ENCODE assay signal across 21 cellular contexts in genomic region chr9:37198831-37199230, GRCh38.
DNase-seq lines count a peak whose midpoint lies in the region; ATAC-seq and TF ChIP-seq lines count a peak whose summit lies in the region.
"Had no signal": no experiment of that assay in that cellular context is flagged by ENCODE, and none has a peak within 500 bp of the region (broad histone marks: within the 10 kb centered on the region; RNA-seq: fewer than 3 reads in every experiment).

No MANE protein-coding gene starts in this region.

- H3K27ac ChIP-seq in spleen = peak overlapping the region; percentile 7 to 79 (median 55)
- no peak overlapping the region for H3K27ac ChIP-seq in neuronal stem cell (replicated peaks; ENCODE audit: low read length)
- H3K27ac ChIP-seq: ascending aorta, coronary artery had no signal

- no peak overlapping the region for H2BK120ac ChIP-seq in neuronal stem cell (ENCODE audit: low read depth, low read length)

- 58 to 69% (median 66%) methylated on average over 1 of the region's 1 CpG for WGBS in spleen, 5 donors
- no CpG with 5 or more reads among the region's 1 CpG for WGBS in neuronal stem cell (ENCODE audit: extremely low coverage in 2 of 2, insufficient read length in 2 of 2, insufficient replicate concordance in 1 of 2), 2 donors

- no peak overlapping the region for H4K8ac ChIP-seq in neuronal stem cell (ENCODE audit: low read depth, low read length)

- H3K36me3 Mint-ChIP-seq in activated naive CD4-positive, alpha-beta T cell treated with anti-CD3 and anti-CD28 coated beads, Interleukin-2, amount 50 U/mL, for 24 hours = peaks cover 28% of the 10 kb centered on the region
- peaks cover 37% of the 10 kb centered on the region for H3K36me3 Mint-ChIP-seq in activated T-helper 2 cell treated with anti-CD3 and anti-CD28 coated beads, Interferon-gamma antibody, Interleukin-2, Interleukin-4, amounts not matched to agents 10 μg/mL and 5 μg/mL and 100 μg/mL, durations not matched to agents 14 hours and 24 hours and 36 hours (ENCODE audit: low read depth)

- H3K36me3 ChIP-seq in spleen (peaks cover 0 to 11% (median 0%) of the 10 kb centered on the region in 6 donors), neuronal stem cell (replicated peaks in 1 of 2; ENCODE audit: control insufficient read depth in 2 of 2, insufficient read depth in 2 of 2, low read length in 2 of 2) (peaks cover 0 to 6% of the 10 kb centered on the region in 2 donors)
- H3K36me3 ChIP-seq: ascending aorta had no signal

- peaks cover 0 to 7% (median 6%) of the 10 kb centered on the region in 8 donors for H3K9me3 ChIP-seq in spleen
- peaks cover 1 to 17% of the 10 kb centered on the region in 2 donors for H3K9me3 ChIP-seq in neuronal stem cell (replicated peaks in 1 of 2; ENCODE audit: control insufficient read depth in 2 of 2, insufficient read depth in 1 of 2, low read depth in 1 of 2, low read length in 2 of 2)

- intact Hi-C loops in activated T-helper 2 cell treated with anti-CD3 and anti-CD28 coated beads, Interferon-gamma antibody, Interleukin-2, Interleukin-4, amounts not matched to agents 10 μg/mL and 5 μg/mL and 100 μg/mL, durations not matched to agents 14 hours and 24 hours and 36 hours (cut with micrococcal nuclease) = loop anchor here (5.0 kb wide), 1 partner anchor 77 kb away; the partner anchor contains the start of gene ZCCHC7
- intact Hi-C loops in spleen (cut with DNase I; ENCODE audit: low total_unique reads) = no loop called here

- H3K4me1 Mint-ChIP-seq in activated naive CD4-positive, alpha-beta T cell treated with anti-CD3 and anti-CD28 coated beads, Interleukin-2, amount 50 U/mL, for 24 hours = peaks cover 81% of the 10 kb centered on the region
- peaks cover 48% of the 10 kb centered on the region for H3K4me1 Mint-ChIP-seq in activated T-helper 2 cell treated with anti-CD3 and anti-CD28 coated beads, Interferon-gamma antibody, Interleukin-2, Interleukin-4, amounts not matched to agents 10 μg/mL and 5 μg/mL and 100 μg/mL, durations not matched to agents 14 hours and 24 hours and 36 hours (ENCODE audit: low read depth)

- H3K4me2 ChIP-seq in neuronal stem cell (ENCODE audit: insufficient read depth, low read length, poor library complexity, severe bottlenecking) = no peak overlapping the region

- H3K4me1 ChIP-seq in spleen (peaks cover 17 to 83% (median 48%) of the 10 kb centered on the region in 6 donors), neuronal stem cell (ENCODE audit: control insufficient read depth in 2 of 2, insufficient read depth in 1 of 2, low read depth in 1 of 2, low read length in 2 of 2) (peaks cover 5 to 27% of the 10 kb centered on the region in 2 donors)

- no peak overlapping the region for H3K23ac ChIP-seq in neuronal stem cell (ENCODE audit: low read depth, low read length, poor library complexity)

- H3K18ac ChIP-seq in neuronal stem cell (ENCODE audit: low read length) = no peak overlapping the region

- ATAC-seq in HG02885 (IDR thresholded peaks at IDR 0.05; ENCODE audit: poor library complexity, unreplicated experiment) (peak; percentile 42), HG02798 (IDR thresholded peaks at IDR 0.05; ENCODE audit: poor library complexity, unreplicated experiment) (no peak), GM21737 (IDR thresholded peaks at IDR 0.05; ENCODE audit: unreplicated experiment) (no peak)
- ATAC-seq: sciatic nerve had no signal

- H3K27me3 Mint-ChIP-seq in activated naive CD4-positive, alpha-beta T cell treated with anti-CD3 and anti-CD28 coated beads, Interleukin-2, amount 50 U/mL, for 24 hours = no peaks in the 10 kb centered on the region
- no peaks in the 10 kb centered on the region for H3K27me3 Mint-ChIP-seq in activated T-helper 2 cell treated with anti-CD3 and anti-CD28 coated beads, Interferon-gamma antibody, Interleukin-2, Interleukin-4, amounts not matched to agents 10 μg/mL and 5 μg/mL and 100 μg/mL, durations not matched to agents 14 hours and 24 hours and 36 hours (ENCODE audit: low read depth)
- H3K27me3 Mint-ChIP-seq: activated CD4-positive, alpha-beta T cell treated with anti-CD3 and anti-CD28 coated beads, Interleukin-2, amount 10 ng/mL, durations not matched to agents 24 days and 14 days had no signal

- H3K4ac ChIP-seq in neuronal stem cell (ENCODE audit: low read length) = no peak overlapping the region

- peaks cover 7% of the 10 kb centered on the region for H3K9me3 Mint-ChIP-seq in activated naive CD4-positive, alpha-beta T cell treated with anti-CD3 and anti-CD28 coated beads, Interleukin-2, amount 50 U/mL, for 24 hours
- peaks cover 5% of the 10 kb centered on the region for H3K9me3 Mint-ChIP-seq in activated T-helper 2 cell treated with anti-CD3 and anti-CD28 coated beads, Interferon-gamma antibody, Interleukin-2, Interleukin-4, amounts not matched to agents 10 μg/mL and 5 μg/mL and 100 μg/mL, durations not matched to agents 14 hours and 24 hours and 36 hours

- no peak overlapping the region for H3K14ac ChIP-seq in neuronal stem cell (ENCODE audit: low read length)

- H2AFZ ChIP-seq in neuronal stem cell (ENCODE audit: low read length) = no peak overlapping the region

- H3K27ac Mint-ChIP-seq in activated naive CD4-positive, alpha-beta T cell treated with anti-CD3 and anti-CD28 coated beads, Interleukin-2, amount 50 U/mL, for 24 hours = peak overlapping the region; percentile 91
- H3K27ac Mint-ChIP-seq in activated T-helper 2 cell treated with anti-CD3 and anti-CD28 coated beads, Interferon-gamma antibody, Interleukin-2, Interleukin-4, amounts not matched to agents 10 μg/mL and 5 μg/mL and 100 μg/mL, durations not matched to agents 14 hours and 24 hours and 36 hours = peak overlapping the region; percentile 30
- H3K27ac Mint-ChIP-seq: activated CD4-positive, alpha-beta T cell treated with anti-CD3 and anti-CD28 coated beads, Interleukin-2, amount 10 ng/mL, durations not matched to agents 24 days and 14 days; mesothelial cell of epicardium had no signal

- H2BK15ac ChIP-seq in neuronal stem cell (ENCODE audit: low read length) = no peak overlapping the region

- H3K79me1 ChIP-seq in neuronal stem cell (ENCODE audit: low read depth, low read length) = no peaks in the 10 kb centered on the region

- no peak overlapping the region for H3K9ac ChIP-seq in neuronal stem cell (ENCODE audit: low read depth, low read length, poor library complexity)

- H3K4me3 Mint-ChIP-seq in activated naive CD4-positive, alpha-beta T cell treated with anti-CD3 and anti-CD28 coated beads, Interleukin-2, amount 50 U/mL, for 24 hours = peak overlapping the region; percentile 78
- H3K4me3 Mint-ChIP-seq in activated T-helper 2 cell treated with anti-CD3 and anti-CD28 coated beads, Interferon-gamma antibody, Interleukin-2, Interleukin-4, amounts not matched to agents 10 μg/mL and 5 μg/mL and 100 μg/mL, durations not matched to agents 14 hours and 24 hours and 36 hours (ENCODE audit: low read depth) = no peak overlapping the region
- H3K4me3 Mint-ChIP-seq: activated CD4-positive, alpha-beta T cell treated with anti-CD3 and anti-CD28 coated beads, Interleukin-2, amount 10 ng/mL, durations not matched to agents 24 days and 14 days; mesothelial cell of epicardium had no signal

- DNase-seq in activated naive CD4-positive, alpha-beta T cell treated with Interleukin-2 at 50 U/mL for 16 hours = no peak
- DNase-seq in activated T-helper 2 cell treated with anti-CD3 and anti-CD28 coated beads, Interferon-gamma antibody, Interleukin-2, Interleukin-4, amounts not matched to agents 10 μg/mL and 5 μg/mL and 100 μg/mL, durations not matched to agents 14 hours and 24 hours and 36 hours (ENCODE audit: low spot score) = no peak
- DNase-seq in spleen (no peak), neuronal stem cell (ENCODE audit: low spot score) (no peak)
- DNase-seq: activated CD4-positive, alpha-beta T cell treated with anti-CD3 and anti-CD28 coated beads, Interleukin-2, amount 10 ng/mL, durations not matched to agents 24 days and 14 days; activated T-cell treated with anti-CD3 and anti-CD28 coated beads, Interleukin-2, amount 50 U/mL, for 48 hours; IMR-90; left cardiac atrium; NCI-H1092; NCI-H2107; NCI-H526; nucleus accumbens; stimulated activated CD4-positive, alpha-beta T cell treated with anti-CD3 and anti-CD28 coated beads, Interleukin-2, amount 100 ng/mL, for 24 hours had no signal

- TF ChIP-seq CTCF in spleen (IDR thresholded peaks at IDR 0.05 in 8 of 11, conservative IDR thresholded peaks at IDR 0.05 in 3 of 11) = no peak

- no peak overlapping the region for H3K4me3 ChIP-seq in spleen
- no peak overlapping the region for H3K4me3 ChIP-seq in neuronal stem cell (ENCODE audit: low read length in 2 of 2)
- H3K4me3 ChIP-seq: ascending aorta, coronary artery had no signal

- no peak for TF ChIP-seq POLR2A in spleen (IDR thresholded peaks at IDR 0.05)

- H2BK5ac ChIP-seq in neuronal stem cell (ENCODE audit: low read length) = no peak overlapping the region

- H4K91ac ChIP-seq in neuronal stem cell (ENCODE audit: low read depth, low read length, poor library complexity) = no peak overlapping the region

- H3K27me3 ChIP-seq in spleen (replicated peaks in 1 of 7) = no peaks in the 10 kb centered on the region
- H3K27me3 ChIP-seq in neuronal stem cell (ENCODE audit: control insufficient read depth in 3 of 3, insufficient read depth in 3 of 3, low read depth in 1 of 3, low read length in 3 of 3) = no peaks in the 10 kb centered on the region
- H3K27me3 ChIP-seq: ascending aorta had no signal

- no peak overlapping the region for H2BK12ac ChIP-seq in neuronal stem cell (ENCODE audit: low read length)

- no peak overlapping the region for H2AK5ac ChIP-seq in neuronal stem cell (ENCODE audit: low read depth, low read length)
